In genomic region chr21:32392299-32392879, GRCh38 we compare ENCODE assay signal across 1 cellular context.
A peak's percentile ranks its signal among the peaks of the same experiment; 100 is the strongest.
TF ChIP-seq lines count a peak whose summit lies in the region.

No MANE protein-coding gene starts in this region.

TF ChIP-seq in K562, 482 proteins besides CTCF, POLR2A, EP300 and RAD21 (continued from another document):
- TF ChIP-seq RERE (CRISPR knock-in tag; IDR thresholded peaks at IDR 0.05; ENCODE audit: borderline replicate concordance): no peak
- no peak for TF ChIP-seq ZNF408 (CRISPR knock-in tag; IDR thresholded peaks at IDR 0.05; ENCODE audit: low read depth)
- no peak for TF ChIP-seq MAX (CRISPR knock-in tag; IDR thresholded peaks at IDR 0.05)
- TF ChIP-seq POLR2AphosphoS5 (IDR thresholded peaks at IDR 0.05; ENCODE audit: control insufficient read depth, insufficient read depth, low read depth, low read length): no peak
- peak; percentile 36 for TF ChIP-seq CHD1 (IDR thresholded peaks at IDR 0.05; ENCODE audit: low read length)
- no peak for TF ChIP-seq RBM17 (IDR thresholded peaks at IDR 0.05; ENCODE audit: borderline replicate concordance, low read depth, low read length)
- TF ChIP-seq, protein P1, sequence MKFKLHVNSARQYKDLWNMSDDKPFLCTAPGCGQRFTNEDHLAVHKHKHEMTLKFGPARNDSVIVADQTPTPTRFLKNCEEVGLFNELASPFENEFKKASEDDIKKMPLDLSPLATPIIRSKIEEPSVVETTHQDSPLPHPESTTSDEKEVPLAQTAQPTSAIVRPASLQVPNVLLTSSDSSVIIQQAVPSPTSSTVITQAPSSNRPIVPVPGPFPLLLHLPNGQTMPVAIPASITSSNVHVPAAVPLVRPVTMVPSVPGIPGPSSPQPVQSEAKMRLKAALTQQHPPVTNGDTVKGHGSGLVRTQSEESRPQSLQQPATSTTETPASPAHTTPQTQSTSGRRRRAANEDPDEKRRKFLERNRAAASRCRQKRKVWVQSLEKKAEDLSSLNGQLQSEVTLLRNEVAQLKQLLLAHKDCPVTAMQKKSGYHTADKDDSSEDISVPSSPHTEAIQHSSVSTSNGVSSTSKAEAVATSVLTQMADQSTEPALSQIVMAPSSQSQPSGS (CRISPR knock-in tag; IDR thresholded peaks at IDR 0.05): 0 out of 2 replicates have a peak, but pooled peaks have one; percentile 71
- no peak for TF ChIP-seq SP2 (IDR thresholded peaks at IDR 0.05; ENCODE audit: extremely low read depth, low read depth, low read length, poor library complexity, severe bottlenecking)
- TF ChIP-seq PCBP1 (IDR thresholded peaks at IDR 0.05; ENCODE audit: low read depth, low read length, poor library complexity, severe bottlenecking): no peak
- TF ChIP-seq KAT8 (IDR thresholded peaks at IDR 0.05; ENCODE audit: low read depth): no peak
- no peak for TF ChIP-seq MYBL2 (IDR thresholded peaks at IDR 0.05; ENCODE audit: low read depth)
- TF ChIP-seq MYBL2 (CRISPR knock-in tag; IDR thresholded peaks at IDR 0.05; ENCODE audit: borderline replicate concordance): no peak
- TF ChIP-seq, protein P2, sequence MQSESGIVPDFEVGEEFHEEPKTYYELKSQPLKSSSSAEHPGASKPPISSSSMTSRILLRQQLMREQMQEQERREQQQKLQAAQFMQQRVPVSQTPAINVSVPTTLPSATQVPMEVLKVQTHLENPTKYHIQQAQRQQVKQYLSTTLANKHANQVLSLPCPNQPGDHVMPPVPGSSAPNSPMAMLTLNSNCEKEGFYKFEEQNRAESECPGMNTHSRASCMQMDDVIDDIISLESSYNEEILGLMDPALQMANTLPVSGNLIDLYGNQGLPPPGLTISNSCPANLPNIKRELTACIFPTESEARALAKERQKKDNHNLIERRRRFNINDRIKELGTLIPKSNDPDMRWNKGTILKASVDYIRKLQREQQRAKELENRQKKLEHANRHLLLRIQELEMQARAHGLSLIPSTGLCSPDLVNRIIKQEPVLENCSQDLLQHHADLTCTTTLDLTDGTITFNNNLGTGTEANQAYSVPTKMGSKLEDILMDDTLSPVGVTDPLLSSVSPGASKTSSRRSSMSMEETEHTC (IDR thresholded peaks at IDR 0.05): no peak
- TF ChIP-seq ZBTB9 (CRISPR knock-in tag; IDR thresholded peaks at IDR 0.05): no peak
- no peak for TF ChIP-seq ARHGAP35 (IDR thresholded peaks at IDR 0.05; ENCODE audit: partially characterized antibody)
- TF ChIP-seq NCOA4 (IDR thresholded peaks at IDR 0.05; ENCODE audit: partially characterized antibody): no peak
- no peak for TF ChIP-seq NFIX (CRISPR knock-in tag; IDR thresholded peaks at IDR 0.05; ENCODE audit: low read depth)
- TF ChIP-seq ZNF79 (CRISPR knock-in tag; IDR thresholded peaks at IDR 0.05; ENCODE audit: low read depth): no peak
- TF ChIP-seq, protein P3, sequence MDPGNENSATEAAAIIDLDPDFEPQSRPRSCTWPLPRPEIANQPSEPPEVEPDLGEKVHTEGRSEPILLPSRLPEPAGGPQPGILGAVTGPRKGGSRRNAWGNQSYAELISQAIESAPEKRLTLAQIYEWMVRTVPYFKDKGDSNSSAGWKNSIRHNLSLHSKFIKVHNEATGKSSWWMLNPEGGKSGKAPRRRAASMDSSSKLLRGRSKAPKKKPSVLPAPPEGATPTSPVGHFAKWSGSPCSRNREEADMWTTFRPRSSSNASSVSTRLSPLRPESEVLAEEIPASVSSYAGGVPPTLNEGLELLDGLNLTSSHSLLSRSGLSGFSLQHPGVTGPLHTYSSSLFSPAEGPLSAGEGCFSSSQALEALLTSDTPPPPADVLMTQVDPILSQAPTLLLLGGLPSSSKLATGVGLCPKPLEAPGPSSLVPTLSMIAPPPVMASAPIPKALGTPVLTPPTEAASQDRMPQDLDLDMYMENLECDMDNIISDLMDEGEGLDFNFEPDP (CRISPR knock-in tag; IDR thresholded peaks at IDR 0.05): no peak
- no peak for TF ChIP-seq BRCA1 (IDR thresholded peaks at IDR 0.05)
- TF ChIP-seq BRCA1 (CRISPR knock-in tag; IDR thresholded peaks at IDR 0.05): 0 out of 2 replicates have a peak, but pooled peaks have one; percentile 16
- no peak for TF ChIP-seq FOXA1 (IDR thresholded peaks at IDR 0.05; ENCODE audit: borderline replicate concordance)
- TF ChIP-seq CREM (IDR thresholded peaks at IDR 0.05; ENCODE audit: low read depth): no peak
- no peak for TF ChIP-seq ZNF76 (CRISPR knock-in tag; IDR thresholded peaks at IDR 0.05; ENCODE audit: borderline replicate concordance)
- TF ChIP-seq PHB (CRISPR knock-in tag; IDR thresholded peaks at IDR 0.05): peak; percentile 83
- no peak for TF ChIP-seq MCM2 (IDR thresholded peaks at IDR 0.05; ENCODE audit: low read depth)
- TF ChIP-seq U2AF1 (optimal IDR thresholded peaks at IDR 0.05; ENCODE audit: low read depth, low read length): peak; percentile 56
- no peak for TF ChIP-seq SMAD3 (CRISPR knock-in tag; conservative IDR thresholded peaks at IDR 0.05)
- TF ChIP-seq CXXC5 (CRISPR knock-in tag; IDR thresholded peaks at IDR 0.05): no peak
- TF ChIP-seq STAT5B (CRISPR knock-in tag; IDR thresholded peaks at IDR 0.05): no peak
- TF ChIP-seq TEAD2 (tag; IDR thresholded peaks at IDR 0.05): no peak
- no peak for TF ChIP-seq TRIM28 (IDR thresholded peaks at IDR 0.05)
- TF ChIP-seq ZNF12 (CRISPR knock-in tag; IDR thresholded peaks at IDR 0.05): 0 out of 2 replicates have a peak, but pooled peaks have one; percentile 20
- no peak for TF ChIP-seq SMARCE1 (IDR thresholded peaks at IDR 0.05)
- TF ChIP-seq MAFG (tag; conservative IDR thresholded peaks at IDR 0.05): no peak
- TF ChIP-seq ZNF77 (CRISPR knock-in tag; IDR thresholded peaks at IDR 0.05): no peak
- TF ChIP-seq, protein P4, sequence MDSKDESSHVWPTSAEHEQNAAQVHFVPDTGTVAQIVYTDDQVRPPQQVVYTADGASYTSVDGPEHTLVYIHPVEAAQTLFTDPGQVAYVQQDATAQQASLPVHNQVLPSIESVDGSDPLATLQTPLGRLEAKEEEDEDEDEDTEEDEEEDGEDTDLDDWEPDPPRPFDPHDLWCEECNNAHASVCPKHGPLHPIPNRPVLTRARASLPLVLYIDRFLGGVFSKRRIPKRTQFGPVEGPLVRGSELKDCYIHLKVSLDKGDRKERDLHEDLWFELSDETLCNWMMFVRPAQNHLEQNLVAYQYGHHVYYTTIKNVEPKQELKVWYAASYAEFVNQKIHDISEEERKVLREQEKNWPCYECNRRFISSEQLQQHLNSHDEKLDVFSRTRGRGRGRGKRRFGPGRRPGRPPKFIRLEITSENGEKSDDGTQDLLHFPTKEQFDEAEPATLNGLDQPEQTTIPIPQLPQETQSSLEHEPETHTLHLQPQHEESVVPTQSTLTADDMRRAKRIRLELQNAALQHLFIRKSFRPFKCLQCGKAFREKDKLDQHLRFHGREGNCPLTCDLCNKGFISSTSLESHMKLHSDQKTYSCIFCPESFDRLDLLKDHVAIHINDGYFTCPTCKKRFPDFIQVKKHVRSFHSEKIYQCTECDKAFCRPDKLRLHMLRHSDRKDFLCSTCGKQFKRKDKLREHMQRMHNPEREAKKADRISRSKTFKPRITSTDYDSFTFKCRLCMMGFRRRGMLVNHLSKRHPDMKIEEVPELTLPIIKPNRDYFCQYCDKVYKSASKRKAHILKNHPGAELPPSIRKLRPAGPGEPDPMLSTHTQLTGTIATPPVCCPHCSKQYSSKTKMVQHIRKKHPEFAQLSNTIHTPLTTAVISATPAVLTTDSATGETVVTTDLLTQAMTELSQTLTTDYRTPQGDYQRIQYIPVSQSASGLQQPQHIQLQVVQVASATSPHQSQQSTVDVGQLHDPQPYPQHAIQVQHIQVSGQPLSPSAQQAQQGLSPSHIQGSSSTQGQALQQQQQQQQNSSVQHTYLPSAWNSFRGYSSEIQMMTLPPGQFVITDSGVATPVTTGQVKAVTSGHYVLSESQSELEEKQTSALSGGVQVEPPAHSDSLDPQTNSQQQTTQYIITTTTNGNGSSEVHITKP (IDR thresholded peaks at IDR 0.05; ENCODE audit: partially characterized antibody): no peak
- no peak for TF ChIP-seq KLF6 (CRISPR knock-in tag; IDR thresholded peaks at IDR 0.05; ENCODE audit: borderline replicate concordance)
- no peak for TF ChIP-seq MIER1 (IDR thresholded peaks at IDR 0.05; ENCODE audit: low read depth)
- no peak for TF ChIP-seq ERF (CRISPR knock-in tag; IDR thresholded peaks at IDR 0.05)
